In the genomic region with DNA sequence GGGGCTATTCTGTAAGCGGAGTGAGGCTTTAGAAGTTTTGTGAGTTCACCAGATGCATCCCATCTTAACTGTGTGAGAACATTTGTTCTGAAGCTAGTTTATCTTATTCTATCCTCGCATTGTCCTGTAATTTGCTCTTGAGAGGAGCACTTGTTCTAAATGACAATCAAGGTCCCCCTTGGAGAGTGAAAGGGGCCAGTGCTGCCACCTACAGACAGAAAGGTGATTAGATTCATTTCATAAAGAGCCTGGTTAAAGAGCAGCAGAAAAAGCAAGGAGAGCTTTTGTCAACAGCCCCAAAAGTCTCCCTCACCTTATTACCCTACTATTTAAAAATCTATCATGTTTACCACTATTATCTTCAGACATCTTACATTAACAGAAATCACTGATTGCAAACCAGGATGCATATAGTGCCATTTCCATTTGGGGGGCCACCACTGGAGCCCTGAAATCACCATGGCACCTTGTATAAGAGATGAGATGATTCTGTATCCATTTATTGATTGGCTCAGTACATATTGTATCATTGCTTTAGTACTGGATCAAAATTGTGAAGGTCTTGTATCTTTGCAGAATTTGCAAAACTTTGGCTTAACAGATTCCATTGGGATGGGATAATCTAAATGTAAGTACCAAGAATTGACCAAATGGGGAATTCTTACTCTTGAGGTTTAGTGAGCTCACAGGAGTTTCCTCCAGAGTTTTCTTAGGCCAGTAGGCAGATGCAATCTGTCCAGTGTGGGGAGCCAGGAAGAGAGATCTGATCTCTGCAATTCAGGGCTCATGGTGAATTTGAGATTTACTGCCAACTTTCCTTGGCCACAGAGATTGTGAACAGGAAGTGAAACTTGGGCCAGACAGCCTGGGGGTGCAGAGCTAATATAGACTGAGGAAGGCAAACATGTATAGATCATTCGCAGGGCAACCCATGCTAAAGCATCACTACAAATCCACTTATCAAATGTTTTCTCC, we compare ENCODE assay signal across 8 cellular contexts.
A peak's percentile ranks its signal among the peaks of the same experiment; 100 is the strongest.
DNase-seq lines count a peak whose midpoint lies in the region; ATAC-seq and TF ChIP-seq lines count a peak whose summit lies in the region.

No MANE protein-coding gene starts in this region.

- ATAC-seq in GM18517 (IDR thresholded peaks at IDR 0.05; ENCODE audit: unreplicated experiment) (peak; percentile 67), HG03135 (IDR thresholded peaks at IDR 0.05; ENCODE audit: unreplicated experiment) (peak; percentile 80), GM18873 (IDR thresholded peaks at IDR 0.05; ENCODE audit: low FRiP score, unreplicated experiment) (no peak)

- peaks cover 0 to 6% of the 10 kb centered on the region in 2 donors for H3K4me1 ChIP-seq in ascending aorta

- intact Hi-C loops in ascending aorta (cut with DNase I), result loop anchor here (1.0 to 5.0 kb wide), 2 partner anchors 64 to 324 kb away; a partner anchor contains a TSS

- CTCF ChIA-PET in BJ (lab: Yijun Ruan, JAX), result interaction anchor here (0.5 to 3.9 kb wide), 17 partner anchors 7 to 460 kb away, joined by 3 to 36 read pairs (median 3); a partner anchor contains a TSS

- DNase-seq in BJ (ENCODE audit: low read depth), result no peak
- DNase-seq in NCI-H460 (ENCODE audit: extremely low read depth, low read depth), result peak; percentile 50
- DNase-seq in ascending aorta (ENCODE audit: low spot score in 2 of 2), result peak in 1 of 2 donors; percentile 84
- peak in 29 of 51 donors; percentile 1 to 65 (median 32) for DNase-seq in hypothalamus (lab: John Stamatoyannopoulos, UW)
- DNase-seq in stimulated activated CD8-positive, alpha-beta memory T cell treated with anti-CD3 and anti-CD28 coated beads, Interleukin-4, amount 100 ng/mL, for 48 hours, result peak; percentile 39

- TF ChIP-seq CTCF in BJ (IDR thresholded peaks at IDR 0.05; ENCODE audit: insufficient read depth, low read depth, low read length) (peak; percentile 65), ascending aorta (IDR thresholded peaks at IDR 0.05) (peak; percentile 53 to 81 (median 67))

- H3K4me3 ChIP-seq in BJ (ENCODE audit: low read depth, low read length) (no peak overlapping the region), ascending aorta (no peak overlapping the region)

- no peaks in the 10 kb centered on the region for H3K9me3 ChIP-seq in ascending aorta

- POLR2A ChIA-PET in BJ (lab: Charles Lee), result no interaction called here

- no peaks in the 10 kb centered on the region for H3K27me3 ChIP-seq in BJ (ENCODE audit: control insufficient read depth, insufficient read depth, low read length)
- H3K27me3 ChIP-seq in ascending aorta, result no peaks in the 10 kb centered on the region

- no peak overlapping the region for H3K27ac ChIP-seq in ascending aorta

- H3K36me3 ChIP-seq in BJ (ENCODE audit: control insufficient read depth, insufficient read depth, low read length) (no peaks in the 10 kb centered on the region), ascending aorta (no peaks in the 10 kb centered on the region)
